Comparison of ENCODE assay signal across 14 cellular contexts in the genomic region with DNA sequence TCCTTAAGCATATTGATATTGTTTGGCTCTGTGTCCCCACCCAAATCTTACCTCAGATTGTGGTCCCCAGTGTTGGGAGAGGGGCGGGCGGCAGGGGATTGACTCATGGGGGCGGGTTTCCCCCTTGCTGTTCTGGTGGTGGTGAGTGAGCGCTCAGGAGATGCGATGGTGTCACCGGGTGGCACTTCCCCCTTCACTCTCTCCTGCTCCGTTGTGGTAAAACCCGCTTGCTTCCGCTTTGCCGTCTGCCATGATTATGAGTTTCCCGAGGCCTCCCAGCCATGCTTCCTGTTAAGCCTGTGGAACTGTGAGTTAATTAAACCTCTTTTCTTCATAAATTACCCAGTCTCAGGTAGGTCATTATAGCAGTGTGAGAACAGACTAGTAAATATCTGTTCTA.
A peak's percentile ranks its signal among the peaks of the same experiment; 100 is the strongest.
DNase-seq lines count a peak whose midpoint lies in the region; ATAC-seq and TF ChIP-seq lines count a peak whose summit lies in the region.
"Had no signal": no experiment of that assay in that cellular context is flagged by ENCODE, and none has a peak within 500 bp of the region (broad histone marks: within the 10 kb centered on the region; RNA-seq: fewer than 3 reads in every experiment).

No MANE protein-coding gene starts in this region.

- no peaks in the 10 kb centered on the region for H3K79me1 ChIP-seq in neuronal stem cell (ENCODE audit: low read depth, low read length)
- no peaks in the 10 kb centered on the region for H3K79me1 ChIP-seq in mesenchymal stem cell (replicated peaks; ENCODE audit: low read length, poor library complexity, severe bottlenecking)

- in situ Hi-C loops in gastrocnemius medialis (cut with MboI; ENCODE audit: low sequenced_read_pairs in 4 of 4) (no loop called here), GM13977 (cut with MboI; ENCODE audit: low pct_unique_long_range_greater_than_20kb, low sequenced_read_pairs, unreplicated experiment) (no loop called here)

- H3K27me3 ChIP-seq in BLaER1 (no peaks in the 10 kb centered on the region), neuronal stem cell (ENCODE audit: control insufficient read depth in 3 of 3, insufficient read depth in 3 of 3, low read depth in 1 of 3, low read length in 3 of 3) (no peaks in the 10 kb centered on the region), gastrocnemius medialis (no peaks in the 10 kb centered on the region), mesenchymal stem cell (ENCODE audit: control insufficient read depth in 1 of 2, insufficient read depth in 1 of 2, low read length in 2 of 2) (no peaks in the 10 kb centered on the region)

- no peaks in the 10 kb centered on the region for H4K20me1 ChIP-seq in BLaER1

- H3K4me3 ChIP-seq in BLaER1 (peak overlapping the region; percentile 41; the same call in 1 of the 2 replicates), NB4 (ENCODE audit: low read depth, low read length) (no peak overlapping the region), neuronal stem cell (ENCODE audit: low read length in 2 of 2) (no peak overlapping the region), gastrocnemius medialis (no peak overlapping the region), mesenchymal stem cell (ENCODE audit: insufficient read depth in 1 of 2, low read depth in 1 of 2, low read length in 2 of 2) (no peak overlapping the region)

- ATAC-seq in gastrocnemius medialis: no peak
- ATAC-seq: HepG2 had no signal

- H3K14ac ChIP-seq in neuronal stem cell (ENCODE audit: low read length): no peak overlapping the region
- H3K14ac ChIP-seq in mesenchymal stem cell (ENCODE audit: low read length in 2 of 2): no peak overlapping the region

- H2AFZ ChIP-seq in neuronal stem cell (ENCODE audit: low read length) (peak overlapping the region; percentile 42), mesenchymal stem cell (ENCODE audit: low read depth, low read length) (no peak overlapping the region)

- H3K9ac ChIP-seq in BLaER1 (peak overlapping the region; percentile 48; the same call in 1 of the 2 replicates), neuronal stem cell (ENCODE audit: low read depth, low read length, poor library complexity) (no peak overlapping the region), mesenchymal stem cell (ENCODE audit: low read length) (no peak overlapping the region)

- H3K4me2 ChIP-seq in BLaER1 (peak overlapping the region; percentile 78), neuronal stem cell (ENCODE audit: insufficient read depth, low read length, poor library complexity, severe bottlenecking) (no peak overlapping the region), mesenchymal stem cell (ENCODE audit: low read length, poor library complexity, severe bottlenecking) (no peak overlapping the region)

- TF ChIP-seq CTCF in NB4 (IDR thresholded peaks at IDR 0.05; ENCODE audit: low read depth, low read length) (no peak), gastrocnemius medialis (IDR thresholded peaks at IDR 0.05 in 4 of 5, conservative IDR thresholded peaks at IDR 0.05 in 1 of 5) (no peak), GM13977 (IDR thresholded peaks at IDR 0.05; ENCODE audit: extremely low read depth, insufficient read depth, missing control alignments) (no peak)

- DNase-seq in Daoy (ENCODE audit: low read depth) (peak; percentile 42), NB4 (ENCODE audit: low read depth) (peak; percentile 16), neuronal stem cell (ENCODE audit: low spot score) (no peak), gastrocnemius medialis (no peak), GM13977 (ENCODE audit: low spot score) (no peak), mesenchymal stem cell (no peak)
- DNase-seq: Caco-2; CD4-positive, alpha-beta T cell; GDM1; H9; KBM-7 had no signal

- H2BK12ac ChIP-seq in neuronal stem cell (ENCODE audit: low read length) (no peak overlapping the region), mesenchymal stem cell (ENCODE audit: low read length in 2 of 2) (no peak overlapping the region)

- H3K36me3 ChIP-seq in BLaER1 (no peaks in the 10 kb centered on the region), neuronal stem cell (replicated peaks in 1 of 2; ENCODE audit: control insufficient read depth in 2 of 2, insufficient read depth in 2 of 2, low read length in 2 of 2) (no peaks in the 10 kb centered on the region), gastrocnemius medialis (no peaks in the 10 kb centered on the region), mesenchymal stem cell (ENCODE audit: control insufficient read depth in 1 of 2, insufficient read depth in 2 of 2, low read depth in 1 of 2, low read length in 2 of 2) (no peaks in the 10 kb centered on the region)

- no peak overlapping the region for H3K18ac ChIP-seq in neuronal stem cell (ENCODE audit: low read length)
- no peak overlapping the region for H3K18ac ChIP-seq in mesenchymal stem cell (ENCODE audit: low read depth in 1 of 2, low read length in 2 of 2)

- H2BK120ac ChIP-seq in neuronal stem cell (ENCODE audit: low read depth, low read length): no peak overlapping the region
- no peak overlapping the region for H2BK120ac ChIP-seq in mesenchymal stem cell (ENCODE audit: low read depth, low read length)

- WGBS in neuronal stem cell (ENCODE audit: extremely low coverage in 2 of 2, insufficient read length in 2 of 2, insufficient replicate concordance in 1 of 2), 2 donors: no CpG with 5 or more reads among the region's 11 CpGs
- WGBS in mesenchymal stem cell: no CpG with 5 or more reads among the region's 11 CpGs

- no peak overlapping the region for H3K4ac ChIP-seq in neuronal stem cell (ENCODE audit: low read length)
- H3K4ac ChIP-seq in mesenchymal stem cell (ENCODE audit: low read depth in 1 of 2, low read length in 2 of 2): no peak overlapping the region

- intact Hi-C loops in gastrocnemius medialis (cut with DNase I; ENCODE audit: low total_unique reads): no loop called here

- H2BK5ac ChIP-seq in neuronal stem cell (ENCODE audit: low read length) (no peak overlapping the region), mesenchymal stem cell (ENCODE audit: low read depth, low read length, poor library complexity, severe bottlenecking) (no peak overlapping the region)

- H3K27ac ChIP-seq in BLaER1 (peak overlapping the region; percentile 86), neuronal stem cell (replicated peaks; ENCODE audit: low read length) (no peak overlapping the region), gastrocnemius medialis (no peak overlapping the region), mesenchymal stem cell (ENCODE audit: low read length, poor library complexity, severe bottlenecking) (no peak overlapping the region)
- H3K27ac ChIP-seq: C4-2B had no signal

- H2BK15ac ChIP-seq in neuronal stem cell (ENCODE audit: low read length) (no peak overlapping the region), mesenchymal stem cell (ENCODE audit: low read depth, poor library complexity, severe bottlenecking) (no peak overlapping the region)

- TF ChIP-seq POLR2A in NB4 (IDR thresholded peaks at IDR 0.05; ENCODE audit: extremely low read depth, insufficient read length) (no peak), gastrocnemius medialis (IDR thresholded peaks at IDR 0.05) (no peak)

- H3K23ac ChIP-seq in neuronal stem cell (ENCODE audit: low read depth, low read length, poor library complexity): no peak overlapping the region
- H3K23ac ChIP-seq in mesenchymal stem cell (ENCODE audit: low read length in 2 of 2): no peak overlapping the region

- H3K4me1 ChIP-seq in BLaER1 (peaks cover 65% of the 10 kb centered on the region), neuronal stem cell (ENCODE audit: control insufficient read depth in 2 of 2, insufficient read depth in 1 of 2, low read depth in 1 of 2, low read length in 2 of 2) (peaks cover 0 to 2% of the 10 kb centered on the region in 2 donors), gastrocnemius medialis (no peaks in the 10 kb centered on the region), mesenchymal stem cell (ENCODE audit: control insufficient read depth, insufficient read depth, low read depth, low read length) (no peaks in the 10 kb centered on the region)
- H3K4me1 ChIP-seq: Caco-2 had no signal

- H3K9me3 ChIP-seq in BLaER1: peaks cover 21% of the 10 kb centered on the region; the same call in 1 of the 2 replicates
- no peaks in the 10 kb centered on the region for H3K9me3 ChIP-seq in neuronal stem cell (replicated peaks in 1 of 2; ENCODE audit: control insufficient read depth in 2 of 2, insufficient read depth in 1 of 2, low read depth in 1 of 2, low read length in 2 of 2)
- H3K9me3 ChIP-seq in gastrocnemius medialis: no peaks in the 10 kb centered on the region
- H3K9me3 ChIP-seq in mesenchymal stem cell (ENCODE audit: control insufficient read depth, low read length): no peaks in the 10 kb centered on the region
- H3K9me3 ChIP-seq: Caco-2 had no signal

- H4K8ac ChIP-seq in neuronal stem cell (ENCODE audit: low read depth, low read length) (no peak overlapping the region), mesenchymal stem cell (ENCODE audit: low read length) (no peak overlapping the region)

- H4K91ac ChIP-seq in neuronal stem cell (ENCODE audit: low read depth, low read length, poor library complexity) (no peak overlapping the region), mesenchymal stem cell (ENCODE audit: low read length) (no peak overlapping the region)

- no peak overlapping the region for H2AK5ac ChIP-seq in neuronal stem cell (ENCODE audit: low read depth, low read length)
- H2AK5ac ChIP-seq in mesenchymal stem cell (ENCODE audit: low read length, severe bottlenecking): no peak overlapping the region

Comparison
In these comparisons a context has a peak if more than half of its experiments do, and no peak if none do; other contexts are left out.
1. DNase-seq: peak in Daoy (single experiment) and NB4 (single experiment); none in neuronal stem cell (single experiment), gastrocnemius medialis (0 of 2), GM13977 (single experiment) and mesenchymal stem cell (single experiment).